19 cellular contexts compared by ENCODE assay signal in the genomic region with DNA sequence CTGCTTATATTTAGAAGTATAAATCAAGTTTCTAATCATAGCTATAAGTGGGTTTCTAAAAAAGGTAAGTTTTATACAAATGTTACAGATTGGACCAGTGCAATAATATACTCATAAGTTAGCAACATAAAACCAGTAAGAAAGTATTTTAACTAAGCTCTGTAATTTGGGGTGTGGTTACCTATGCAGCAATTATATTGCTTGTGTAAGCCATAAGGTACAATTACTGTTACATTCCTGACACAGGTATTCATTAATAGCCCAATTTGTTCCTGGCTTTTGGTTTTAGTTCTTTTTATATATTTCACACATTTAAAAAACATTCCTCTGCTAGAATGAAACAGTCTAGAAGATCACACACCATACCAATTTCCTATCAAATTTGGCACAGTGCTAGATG.
DNase-seq lines count a peak whose midpoint lies in the region; ATAC-seq, FAIRE-seq and TF ChIP-seq lines count a peak whose summit lies in the region.
"Had no signal": no experiment of that assay in that cellular context is flagged by ENCODE, and none has a peak within 500 bp of the region (broad histone marks: within the 10 kb centered on the region; RNA-seq: fewer than 3 reads in every experiment).

No MANE protein-coding gene starts in this region.

- H3K27me3 Mint-ChIP-seq in H9 (ENCODE audit: low read depth), result no peaks in the 10 kb centered on the region
- H3K27me3 Mint-ChIP-seq: CD8-positive, alpha-beta memory T cell; IgD-negative memory B cell had no signal

- no peak for TF ChIP-seq EP300 in Ishikawa (IDR thresholded peaks at IDR 0.05; ENCODE audit: borderline replicate concordance)

- no peak overlapping the region for H2BK120ac ChIP-seq in H9 (ENCODE audit: low read depth, low read length, poor library complexity, severe bottlenecking)

- H3K14ac ChIP-seq in H9 (ENCODE audit: insufficient read depth, low read length), result no peak overlapping the region

- no peak overlapping the region for H2BK15ac ChIP-seq in H9 (ENCODE audit: low read depth, low read length)

- H4K5ac ChIP-seq in H9 (ENCODE audit: insufficient read length, low read depth, low read length), result no peak overlapping the region

- H3K9ac ChIP-seq in H9 (ENCODE audit: extremely low read depth, insufficient read length, low read length), result no peak overlapping the region

- no peak overlapping the region for H3K4me2 ChIP-seq in H9 (ENCODE audit: insufficient read depth, insufficient read length, low read length)

- H3K27me3 ChIP-seq in small intestine (ENCODE audit: control insufficient read depth in 2 of 2, insufficient read depth in 2 of 2, low read length in 2 of 2) (no peaks in the 10 kb centered on the region), H9 (ENCODE audit: insufficient read depth, low read length) (no peaks in the 10 kb centered on the region)

- no peak for FAIRE-seq in small intestine (lab: Jason Lieb, UNC)
- FAIRE-seq: GM12892, GM18507 had no signal

- H3K79me1 ChIP-seq in H9 (ENCODE audit: insufficient read depth, low read depth, low read length, poor library complexity, severe bottlenecking), result no peaks in the 10 kb centered on the region

- H2AK5ac ChIP-seq in H9 (ENCODE audit: insufficient read length, low read length), result no peak overlapping the region

- CTCF ChIA-PET in RWPE1 (lab: Yijun Ruan, JAX), result no interaction called here

- no peak overlapping the region for H4K91ac ChIP-seq in H9 (ENCODE audit: insufficient read length, low read depth, low read length)

- no peak overlapping the region for H3K4me3 ChIP-seq in small intestine (ENCODE audit: low read depth in 1 of 2, low read length in 2 of 2)

- no peak overlapping the region for H3T11ph ChIP-seq in H9 (ENCODE audit: low read length)

- POLR2A ChIA-PET in RWPE1 (lab: Yijun Ruan, JAX; ENCODE audit: low non-redundant PET), result no interaction called here

- H3K4me3 Mint-ChIP-seq in H9, result no peak overlapping the region
- H3K4me3 Mint-ChIP-seq: IgD-negative memory B cell had no signal

- H4K8ac ChIP-seq in H9 (replicated peaks; ENCODE audit: insufficient read length, low read depth, low read length), result no peak overlapping the region

- H3K23me2 ChIP-seq in H9 (ENCODE audit: insufficient read length, low read depth, low read length, poor library complexity, severe bottlenecking), result no peaks in the 10 kb centered on the region

- no peak overlapping the region for H3K23ac ChIP-seq in H9 (ENCODE audit: insufficient read length, low read depth, low read length)

- no peak overlapping the region for H2BK5ac ChIP-seq in H9 (ENCODE audit: insufficient read length, low read length)

- H3K79me2 ChIP-seq in H9 (ENCODE audit: insufficient read depth, low read length), result no peaks in the 10 kb centered on the region

- no peaks in the 10 kb centered on the region for H3K36me3 ChIP-seq in small intestine (ENCODE audit: control insufficient read depth in 2 of 2, insufficient read depth in 2 of 2, low read length in 2 of 2)

- no peak for TF ChIP-seq CTCF in RWPE1 (conservative IDR thresholded peaks at IDR 0.05; ENCODE audit: low read depth)
- TF ChIP-seq CTCF in H9 (conservative IDR thresholded peaks at IDR 0.05), result no peak

- no peak overlapping the region for H3K4ac ChIP-seq in H9 (ENCODE audit: low read depth, low read length)

- no peak overlapping the region for H2BK20ac ChIP-seq in H9 (ENCODE audit: low read depth, low read length, poor library complexity, severe bottlenecking)

- H2AFZ ChIP-seq in H9 (ENCODE audit: low read length), result no peak overlapping the region

- H3K18ac ChIP-seq in H9 (ENCODE audit: insufficient read length, low read depth, low read length), result no peak overlapping the region

- H3K56ac ChIP-seq in H9 (ENCODE audit: insufficient read length, low read depth, low read length), result no peak overlapping the region

- peaks cover 11 to 13% of the 10 kb centered on the region in 2 donors for H3K4me1 ChIP-seq in small intestine (ENCODE audit: control insufficient read depth in 2 of 2, insufficient read depth in 1 of 2, low read depth in 1 of 2, low read length in 1 of 2)
- no peaks in the 10 kb centered on the region for H3K4me1 ChIP-seq in H9 (ENCODE audit: insufficient read depth, low read length)

- no peaks in the 10 kb centered on the region; a peak in 1 of 5 replicates for H3K9me3 Mint-ChIP-seq in H9

- H3K27ac ChIP-seq in RWPE1 (no peak overlapping the region), small intestine (ENCODE audit: low read depth in 1 of 2, low read length in 1 of 2) (no peak overlapping the region), H9 (ENCODE audit: insufficient read length, low read depth, low read length) (no peak overlapping the region)

- no peak overlapping the region for H3K27ac Mint-ChIP-seq in H9
- H3K27ac Mint-ChIP-seq: IgD-negative memory B cell had no signal

- H2BK12ac ChIP-seq in H9 (ENCODE audit: insufficient read length, low read depth, low read length), result no peak overlapping the region

- DNase-seq in RWPE1 (ENCODE audit: low spot score) (peak; percentile 15), small intestine (peak; percentile 43), H9 (no peak), kidney glomerular epithelial cell (lab: John Stamatoyannopoulos, UW) (no peak)
- DNase-seq: C1 segment of cervical spinal cord; CD8-positive, alpha-beta memory T cell; Kasumi-1; NCI-H1092 treated with DMSO at 0.1 percent for 48 hours; NCI-H1694; NCI-H2081 treated with DMSO at 0.1 percent for 48 hours; NCI-H774; OCI-M1; RPMI8226 had no signal

- no peaks in the 10 kb centered on the region for H4K20me1 ChIP-seq in H9 (ENCODE audit: control insufficient read depth, insufficient read depth, insufficient read length)

- peak; percentile 66 for ATAC-seq in esophagus mucosa
- no peak for ATAC-seq in HG02981 (IDR thresholded peaks at IDR 0.05; ENCODE audit: unreplicated experiment)

- H3K4me1 Mint-ChIP-seq in H9, result peaks cover 6 to 9% of the 10 kb centered on the region in 2 experiments; a peak in 3 of 4 replicates

- no peaks in the 10 kb centered on the region for H3K9me3 ChIP-seq in small intestine (ENCODE audit: control insufficient read depth, low read depth)
- no peaks in the 10 kb centered on the region for H3K9me3 ChIP-seq in H9 (ENCODE audit: control insufficient read depth, low read depth, low read length)

- H3K36me3 Mint-ChIP-seq in H9 (ENCODE audit: insufficient read depth in 1 of 3, low read depth in 3 of 3), result 0 out of 7 replicates have a peak, but pooled peaks cover 0 to 1% (median 0%) of the 10 kb centered on the region in 3 experiments

- no peak for TF ChIP-seq RAD21 in Ishikawa (IDR thresholded peaks at IDR 0.05; ENCODE audit: low read depth)

TF ChIP-seq in Ishikawa, 13 proteins besides CTCF, POLR2A, EP300 and RAD21:
- TF ChIP-seq NFIC (IDR thresholded peaks at IDR 0.05), result no peak
- TF ChIP-seq TEAD4 (IDR thresholded peaks at IDR 0.05), result 0 out of 2 replicates have a peak, but pooled peaks have one; percentile 11
- TF ChIP-seq EGR1 (IDR thresholded peaks at IDR 0.05), result no peak

Comparison
In these comparisons a context has a peak if more than half of its experiments do, and no peak if none do; other contexts are left out.
1. DNase-seq: peak in RWPE1 (single experiment) and small intestine (single experiment); none in H9 (single experiment) and kidney glomerular epithelial cell (single experiment).